In genomic region chr6:8888468-8888867, GRCh38 we compare ENCODE assay signal across 2 cellular contexts.
TF ChIP-seq lines count a peak whose summit lies in the region.

No MANE protein-coding gene starts in this region.

TF ChIP-seq in SK-N-SH, 30 proteins besides CTCF, POLR2A, EP300 and RAD21 (continued from another document):
- TF ChIP-seq REST (IDR thresholded peaks at IDR 0.05; ENCODE audit: low read depth, low read length) (no peak), USF2 (IDR thresholded peaks at IDR 0.05; ENCODE audit: borderline replicate concordance, low read depth, low read length) (no peak), IRF3 (IDR thresholded peaks at IDR 0.05; ENCODE audit: low read depth, low read length) (no peak)

TF ChIP-seq in SK-N-SH treated with all-trans-retinoic acid at 6 μM for 48 hours, 23 proteins besides CTCF, POLR2A, EP300 and RAD21 (continued from another document):
- TF ChIP-seq PATZ1 (CRISPR knock-in tag; IDR thresholded peaks at IDR 0.05; ENCODE audit: borderline replicate concordance) (no peak), ZFP3 (CRISPR knock-in tag; IDR thresholded peaks at IDR 0.05) (no peak), ARNTL (CRISPR knock-in tag; IDR thresholded peaks at IDR 0.05; ENCODE audit: borderline replicate concordance, low read depth) (no peak), TOX (CRISPR knock-in tag; IDR thresholded peaks at IDR 0.05; ENCODE audit: borderline replicate concordance) (no peak), OSR1 (CRISPR knock-in tag; IDR thresholded peaks at IDR 0.05) (no peak), TSHZ2 (CRISPR knock-in tag; IDR thresholded peaks at IDR 0.05) (no peak)
